13 cellular contexts compared by ENCODE assay signal in the genomic region with DNA sequence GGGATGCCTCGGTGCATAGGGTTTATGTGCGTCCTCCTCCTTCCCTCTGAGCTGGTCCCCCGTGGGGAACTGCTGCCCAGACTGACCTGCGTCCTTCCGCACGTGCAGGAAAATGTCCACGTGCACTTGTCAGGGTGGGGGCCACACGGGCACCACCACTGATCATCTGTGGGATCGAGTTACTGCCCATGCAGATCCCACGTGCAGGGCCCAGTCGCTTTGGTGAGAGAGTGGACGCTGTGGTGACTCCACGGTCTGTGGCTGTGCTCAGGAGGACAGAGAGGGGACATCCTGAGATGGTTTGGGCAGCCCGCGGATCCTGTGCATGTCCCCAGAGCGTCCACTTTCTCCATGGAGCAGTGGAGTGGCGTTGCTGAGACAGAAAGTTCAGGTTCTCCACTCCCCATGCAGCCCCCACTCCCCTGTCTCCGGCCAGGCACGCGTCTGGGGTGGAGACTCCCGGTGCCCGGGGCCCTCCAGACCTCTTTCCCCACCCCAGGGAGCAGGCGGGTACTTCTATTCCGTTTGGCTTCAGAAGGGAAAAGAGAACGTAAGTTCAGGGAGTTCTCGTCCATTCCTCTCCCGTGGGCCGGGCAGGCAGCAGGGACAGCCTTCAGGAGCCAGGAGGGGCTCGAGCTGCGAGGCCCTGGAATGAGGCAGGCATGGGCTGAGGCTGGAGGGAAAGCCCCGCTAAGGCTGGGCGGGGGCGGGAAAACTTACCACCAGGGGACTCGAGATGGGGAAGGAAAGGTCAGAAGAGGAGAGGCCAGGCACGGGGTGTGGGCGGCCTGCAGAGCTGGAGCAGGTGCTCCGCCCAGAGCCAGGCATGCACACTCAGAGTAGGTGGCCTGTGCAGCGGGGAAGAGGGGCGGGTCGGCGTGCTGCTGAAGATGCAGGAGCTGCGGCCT. TPM values are rescaled to one million over a fixed set of nuclear protein-coding genes. Genes with fewer than 3 reads are reported as not detected.
DNase-seq lines count a peak whose midpoint lies in the region; ATAC-seq and TF ChIP-seq lines count a peak whose summit lies in the region.
"Had no signal": no experiment of that assay in that cellular context is flagged by ENCODE, and none has a peak within 500 bp of the region (broad histone marks: within the 10 kb centered on the region; RNA-seq: fewer than 3 reads in every experiment).

No MANE protein-coding gene starts in this region.

- 16 to 65% methylated on average over 42 of the region's 42 CpGs for WGBS in sigmoid colon, 2 donors

- in situ Hi-C loops in GM13976 (cut with MboI; ENCODE audit: low sequenced_read_pairs, unreplicated experiment) (no loop called here), Panc1 (cut with HindIII; ENCODE audit: low pct_unique_long_range_greater_than_20kb, low sequenced_read_pairs) (no loop called here)

- no peaks in the 10 kb centered on the region for H3K27me3 ChIP-seq in Panc1 (ENCODE audit: control insufficient read depth, insufficient read depth, low read length)
- no peaks in the 10 kb centered on the region for H3K27me3 ChIP-seq in kidney epithelial cell (ENCODE audit: control insufficient read depth, insufficient read depth, low read length)
- no peaks in the 10 kb centered on the region for H3K27me3 ChIP-seq in sigmoid colon
- H3K27me3 ChIP-seq: cardiac muscle cell had no signal

- DNase-seq in GM13976 (ENCODE audit: low spot score) (peak; percentile 43), Panc1 (ENCODE audit: low read depth, low spot score) (no peak), kidney epithelial cell (ENCODE audit: low read depth) (no peak), sigmoid colon (no peak), NCI-H524 (lab: John Stamatoyannopoulos, UW) (no peak), superior temporal gyrus (ENCODE audit: extremely low spot score) (no peak)
- DNase-seq in activated CD8-positive, alpha-beta memory T cell treated with anti-CD3 and anti-CD28 coated beads, Interleukin-2, amount 10 ng/mL, durations not matched to agents 7 days and 5 days = no peak
- no peak for DNase-seq in activated CD4-positive, alpha-beta memory T cell treated with anti-CD3 and anti-CD28 coated beads for 36 hours
- DNase-seq: activated CD4-positive, alpha-beta T cell treated with anti-CD3 and anti-CD28 coated beads for 1 hour; CD4-positive, alpha-beta T cell had no signal

- H3K36me3 Mint-ChIP-seq in activated CD8-positive, alpha-beta memory T cell treated with anti-CD3 and anti-CD28 coated beads, Interleukin-2, amount 10 ng/mL, durations not matched to agents 7 days and 5 days = no peaks in the 10 kb centered on the region
- H3K36me3 Mint-ChIP-seq in activated CD4-positive, alpha-beta memory T cell treated with anti-CD3 and anti-CD28 coated beads for 36 hours = no peaks in the 10 kb centered on the region

- H3K36me3 ChIP-seq in Panc1 (ENCODE audit: control insufficient read depth, insufficient read depth, low read length) = no peaks in the 10 kb centered on the region
- H3K36me3 ChIP-seq in kidney epithelial cell (ENCODE audit: control insufficient read depth, insufficient read depth, low read length) = no peaks in the 10 kb centered on the region
- H3K36me3 ChIP-seq in sigmoid colon = no peaks in the 10 kb centered on the region
- H3K36me3 ChIP-seq: cardiac muscle cell had no signal

- H3K4me1 ChIP-seq in Panc1 (ENCODE audit: control insufficient read depth, insufficient read depth, low read length) (peaks cover 94% of the 10 kb centered on the region), sigmoid colon (peaks cover 0 to 95% (median 61%) of the 10 kb centered on the region in 4 donors)

- peaks cover 3% of the 10 kb centered on the region for H3K27me3 Mint-ChIP-seq in activated CD8-positive, alpha-beta memory T cell treated with anti-CD3 and anti-CD28 coated beads, Interleukin-2, amount 10 ng/mL, durations not matched to agents 7 days and 5 days
- peaks cover 2% of the 10 kb centered on the region for H3K27me3 Mint-ChIP-seq in activated CD4-positive, alpha-beta memory T cell treated with anti-CD3 and anti-CD28 coated beads for 36 hours
- H3K27me3 Mint-ChIP-seq: CD4-positive, alpha-beta T cell had no signal

- ATAC-seq in Panc1 = peak; percentile 85
- ATAC-seq in activated CD8-positive, alpha-beta memory T cell treated with anti-CD3 and anti-CD28 coated beads, Interleukin-2, amount 10 ng/mL, durations not matched to agents 7 days and 5 days = no peak

- H3K4me3 Mint-ChIP-seq in activated CD8-positive, alpha-beta memory T cell treated with anti-CD3 and anti-CD28 coated beads, Interleukin-2, amount 10 ng/mL, durations not matched to agents 7 days and 5 days = no peak overlapping the region
- H3K4me3 Mint-ChIP-seq in activated CD4-positive, alpha-beta memory T cell treated with anti-CD3 and anti-CD28 coated beads for 36 hours = no peak overlapping the region
- H3K4me3 Mint-ChIP-seq: CD4-positive, alpha-beta T cell had no signal

- TF ChIP-seq CTCF in GM13976 (IDR thresholded peaks at IDR 0.05; ENCODE audit: borderline replicate concordance, control extremely low read depth, extremely low read depth, insufficient read depth, missing control alignments) (no peak), Panc1 (IDR thresholded peaks at IDR 0.05) (no peak), kidney epithelial cell (IDR thresholded peaks at IDR 0.05; ENCODE audit: insufficient read depth, low read length, poor library complexity, severe bottlenecking) (peak; percentile 3), sigmoid colon (IDR thresholded peaks at IDR 0.05) (no peak)

- H3K9me3 ChIP-seq in Panc1 (ENCODE audit: control insufficient read depth, insufficient read depth, low read depth, low read length) (no peaks in the 10 kb centered on the region), sigmoid colon (no peaks in the 10 kb centered on the region)

- intact Hi-C loops in Panc1 (cut with micrococcal nuclease; ENCODE audit: unreplicated experiment) = loop anchor here (5.0 kb wide), 1 partner anchor 54 kb away; no protein-coding TSS in a partner anchor
- intact Hi-C loops in sigmoid colon (cut with DNase I) = no loop called here
- intact Hi-C loops in activated CD4-positive, alpha-beta memory T cell treated with anti-CD3 and anti-CD28 coated beads for 36 hours (cut with micrococcal nuclease) = no loop called here

- H3K27ac ChIP-seq in Panc1 (ENCODE audit: low read length) = peak overlapping the region; percentile 100
- peak overlapping the region in 3 of 4 donors; percentile 32 to 86 (median 84) for H3K27ac ChIP-seq in sigmoid colon
- H3K27ac ChIP-seq: cardiac muscle cell, SK-N-MC had no signal

- H3K9me3 Mint-ChIP-seq in activated CD8-positive, alpha-beta memory T cell treated with anti-CD3 and anti-CD28 coated beads, Interleukin-2, amount 10 ng/mL, durations not matched to agents 7 days and 5 days (ENCODE audit: low read depth) = no peaks in the 10 kb centered on the region
- no peaks in the 10 kb centered on the region for H3K9me3 Mint-ChIP-seq in activated CD4-positive, alpha-beta memory T cell treated with anti-CD3 and anti-CD28 coated beads for 36 hours
- H3K9me3 Mint-ChIP-seq: activated T-helper 2 cell treated with anti-CD3 and anti-CD28 coated beads, Interferon-gamma antibody, Interleukin-2, Interleukin-4, amounts not matched to agents 10 μg/mL and 5 μg/mL and 100 μg/mL, durations not matched to agents 14 hours and 24 hours and 36 hours; CD4-positive, alpha-beta T cell had no signal

- peaks cover 7% of the 10 kb centered on the region for H3K4me1 Mint-ChIP-seq in activated CD8-positive, alpha-beta memory T cell treated with anti-CD3 and anti-CD28 coated beads, Interleukin-2, amount 10 ng/mL, durations not matched to agents 7 days and 5 days
- H3K4me1 Mint-ChIP-seq in activated CD4-positive, alpha-beta memory T cell treated with anti-CD3 and anti-CD28 coated beads for 36 hours (ENCODE audit: low read depth) = peaks cover 6% of the 10 kb centered on the region

- H3K4me3 ChIP-seq in Panc1 (ENCODE audit: low read depth in 2 of 2, low read length in 2 of 2) (peak overlapping the region; percentile 22 to 46), kidney epithelial cell (ENCODE audit: low read depth, low read length) (no peak overlapping the region), sigmoid colon (no peak overlapping the region)
- H3K4me3 ChIP-seq: cardiac muscle cell, SK-N-MC had no signal

- TF ChIP-seq POLR2A in sigmoid colon (IDR thresholded peaks at IDR 0.05) = no peak

- H3K27ac Mint-ChIP-seq in activated CD8-positive, alpha-beta memory T cell treated with anti-CD3 and anti-CD28 coated beads, Interleukin-2, amount 10 ng/mL, durations not matched to agents 7 days and 5 days = no peak overlapping the region
- H3K27ac Mint-ChIP-seq in activated CD4-positive, alpha-beta memory T cell treated with anti-CD3 and anti-CD28 coated beads for 36 hours = no peak overlapping the region
- H3K27ac Mint-ChIP-seq: activated T-helper 2 cell treated with anti-CD3 and anti-CD28 coated beads, Interferon-gamma antibody, Interleukin-2, Interleukin-4, amounts not matched to agents 10 μg/mL and 5 μg/mL and 100 μg/mL, durations not matched to agents 14 hours and 24 hours and 36 hours; CD4-positive, alpha-beta T cell had no signal

- no TSS peak for BruUV-seq in Panc1 (replicated peaks; lab: Mats Ljungman, UMichigan)

- POLR2A ChIA-PET in Panc1 (lab: Charles Lee) = interaction anchor here (0.5 to 1.0 kb wide), 2 partner anchors 9 to 13 kb away, joined by 4 read pairs; no protein-coding TSS in a partner anchor
- POLR2A ChIA-PET in activated CD4-positive, alpha-beta memory T cell treated with anti-CD3 and anti-CD28 coated beads for 36 hours (lab: Charles Lee) = no interaction called here

- no peak for TF ChIP-seq EP300 in sigmoid colon (IDR thresholded peaks at IDR 0.05)

- CTCF ChIA-PET in Panc1 (lab: Charles Lee) = interaction anchor here (0.7 kb wide), 2 partner anchors 290 to 1504 kb away, joined by 3 read pairs; no protein-coding TSS in a partner anchor
- CTCF ChIA-PET in activated CD8-positive, alpha-beta memory T cell treated with anti-CD3 and anti-CD28 coated beads, Interleukin-2, amount 10 ng/mL, durations not matched to agents 7 days and 5 days (lab: Charles Lee) = no interaction called here
- CTCF ChIA-PET in activated CD4-positive, alpha-beta memory T cell treated with anti-CD3 and anti-CD28 coated beads for 36 hours (lab: Charles Lee) = no interaction called here

RNA-seq across cellular contexts. Expression of gene EGFR, which starts 59.9 kb away (rescaled TPM):
- total RNA-seq in Panc1 (2021; ENCODE audit: unreplicated experiment) = 156 TPM
- polyA plus RNA-seq in Panc1 (2012; ENCODE audit: insufficient read length) = 68.6 TPM
- 67.2 and 76.7 TPM in 2 replicates for total RNA-seq in kidney epithelial cell
- total RNA-seq in sigmoid colon = 10 to 100 TPM; 35.6 to 61.5 (median 40.8) TPM
- polyA plus RNA-seq in sigmoid colon = 10 to 100 TPM in 1 of 3 donors, 1 to 10 TPM in 2; 3.6 to 10.7 (median 5.5) TPM
- total RNA-seq in activated CD8-positive, alpha-beta memory T cell treated with anti-CD3 and anti-CD28 coated beads, Interleukin-2, amount 10 ng/mL, durations not matched to agents 7 days and 5 days = not detected
- not detected for total RNA-seq in activated CD4-positive, alpha-beta memory T cell treated with anti-CD3 and anti-CD28 coated beads for 36 hours
- total RNA-seq: activated T-helper 2 cell treated with anti-CD3 and anti-CD28 coated beads, Interferon-gamma antibody, Interleukin-2, Interleukin-4, amounts not matched to agents 10 μg/mL and 5 μg/mL and 100 μg/mL, durations not matched to agents 14 hours and 24 hours and 36 hours; CD4-positive, alpha-beta T cell had no signal

Comparison
In these comparisons a context has a peak if more than half of its experiments do, and no peak if none do; other contexts are left out.
1. H3K4me3 ChIP-seq: peak in Panc1 (2 of 2); none in kidney epithelial cell (single experiment) and sigmoid colon (0 of 4).
2. RNA of gene EGFR, which starts 59.9 kb away (total RNA-seq): 156 TPM in Panc1 (single experiment), 67.2 to 76.7 TPM in kidney epithelial cell and 35.6 to 61.5 TPM in sigmoid colon; not detected in activated CD4-positive, alpha-beta memory T cell treated with anti-CD3 and anti-CD28 coated beads for 36 hours and not detected in activated CD8-positive, alpha-beta memory T cell treated with anti-CD3 and anti-CD28 coated beads, Interleukin-2, amount 10 ng/mL, durations not matched to agents 7 days and 5 days; every median in the first group is over 10 times any median in the second.